Comparison of ENCODE assay signal across 2 cellular contexts in genomic region chr1:92707709-92708108, GRCh38.
TF ChIP-seq lines count a peak whose summit lies in the region.

No MANE protein-coding gene starts in this region.

TF ChIP-seq in A549, 52 proteins besides CTCF, POLR2A, EP300 and RAD21:
- TF ChIP-seq FOXS1 (CRISPR knock-in tag; IDR thresholded peaks at IDR 0.05) (no peak), JUN (IDR thresholded peaks at IDR 0.05) (no peak), MAFK (IDR thresholded peaks at IDR 0.05; ENCODE audit: partially characterized antibody) (peak; percentile 30)

TF ChIP-seq in GM23338, 12 proteins besides CTCF, POLR2A, EP300 and RAD21:
- TF ChIP-seq EZH2 (IDR thresholded peaks at IDR 0.05; ENCODE audit: low read depth, unreplicated experiment) (no peak), POLR2AphosphoS5 (IDR thresholded peaks at IDR 0.05; ENCODE audit: low read depth) (no peak), NANOG (IDR thresholded peaks at IDR 0.05; ENCODE audit: borderline replicate concordance) (no peak), EZH2phosphoT487 (IDR thresholded peaks at IDR 0.05; ENCODE audit: unreplicated experiment) (no peak), STAT1 (IDR thresholded peaks at IDR 0.05; ENCODE audit: unreplicated experiment) (no peak), ZNF114 (CRISPR knock-in tag; IDR thresholded peaks at IDR 0.05) (no peak), JUNB (IDR thresholded peaks at IDR 0.05; ENCODE audit: unreplicated experiment) (no peak)
- TF ChIP-seq, protein P1, sequence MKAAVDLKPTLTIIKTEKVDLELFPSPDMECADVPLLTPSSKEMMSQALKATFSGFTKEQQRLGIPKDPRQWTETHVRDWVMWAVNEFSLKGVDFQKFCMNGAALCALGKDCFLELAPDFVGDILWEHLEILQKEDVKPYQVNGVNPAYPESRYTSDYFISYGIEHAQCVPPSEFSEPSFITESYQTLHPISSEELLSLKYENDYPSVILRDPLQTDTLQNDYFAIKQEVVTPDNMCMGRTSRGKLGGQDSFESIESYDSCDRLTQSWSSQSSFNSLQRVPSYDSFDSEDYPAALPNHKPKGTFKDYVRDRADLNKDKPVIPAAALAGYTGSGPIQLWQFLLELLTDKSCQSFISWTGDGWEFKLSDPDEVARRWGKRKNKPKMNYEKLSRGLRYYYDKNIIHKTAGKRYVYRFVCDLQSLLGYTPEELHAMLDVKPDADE (IDR thresholded peaks at IDR 0.05), result no peak
- TF ChIP-seq, protein P2, sequence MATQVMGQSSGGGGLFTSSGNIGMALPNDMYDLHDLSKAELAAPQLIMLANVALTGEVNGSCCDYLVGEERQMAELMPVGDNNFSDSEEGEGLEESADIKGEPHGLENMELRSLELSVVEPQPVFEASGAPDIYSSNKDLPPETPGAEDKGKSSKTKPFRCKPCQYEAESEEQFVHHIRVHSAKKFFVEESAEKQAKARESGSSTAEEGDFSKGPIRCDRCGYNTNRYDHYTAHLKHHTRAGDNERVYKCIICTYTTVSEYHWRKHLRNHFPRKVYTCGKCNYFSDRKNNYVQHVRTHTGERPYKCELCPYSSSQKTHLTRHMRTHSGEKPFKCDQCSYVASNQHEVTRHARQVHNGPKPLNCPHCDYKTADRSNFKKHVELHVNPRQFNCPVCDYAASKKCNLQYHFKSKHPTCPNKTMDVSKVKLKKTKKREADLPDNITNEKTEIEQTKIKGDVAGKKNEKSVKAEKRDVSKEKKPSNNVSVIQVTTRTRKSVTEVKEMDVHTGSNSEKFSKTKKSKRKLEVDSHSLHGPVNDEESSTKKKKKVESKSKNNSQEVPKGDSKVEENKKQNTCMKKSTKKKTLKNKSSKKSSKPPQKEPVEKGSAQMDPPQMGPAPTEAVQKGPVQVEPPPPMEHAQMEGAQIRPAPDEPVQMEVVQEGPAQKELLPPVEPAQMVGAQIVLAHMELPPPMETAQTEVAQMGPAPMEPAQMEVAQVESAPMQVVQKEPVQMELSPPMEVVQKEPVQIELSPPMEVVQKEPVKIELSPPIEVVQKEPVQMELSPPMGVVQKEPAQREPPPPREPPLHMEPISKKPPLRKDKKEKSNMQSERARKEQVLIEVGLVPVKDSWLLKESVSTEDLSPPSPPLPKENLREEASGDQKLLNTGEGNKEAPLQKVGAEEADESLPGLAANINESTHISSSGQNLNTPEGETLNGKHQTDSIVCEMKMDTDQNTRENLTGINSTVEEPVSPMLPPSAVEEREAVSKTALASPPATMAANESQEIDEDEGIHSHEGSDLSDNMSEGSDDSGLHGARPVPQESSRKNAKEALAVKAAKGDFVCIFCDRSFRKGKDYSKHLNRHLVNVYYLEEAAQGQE (IDR thresholded peaks at IDR 0.05; ENCODE audit: unreplicated experiment), result no peak
TF ChIP-seq in GM23338: peak in this region for 0.
